In the genomic region with DNA sequence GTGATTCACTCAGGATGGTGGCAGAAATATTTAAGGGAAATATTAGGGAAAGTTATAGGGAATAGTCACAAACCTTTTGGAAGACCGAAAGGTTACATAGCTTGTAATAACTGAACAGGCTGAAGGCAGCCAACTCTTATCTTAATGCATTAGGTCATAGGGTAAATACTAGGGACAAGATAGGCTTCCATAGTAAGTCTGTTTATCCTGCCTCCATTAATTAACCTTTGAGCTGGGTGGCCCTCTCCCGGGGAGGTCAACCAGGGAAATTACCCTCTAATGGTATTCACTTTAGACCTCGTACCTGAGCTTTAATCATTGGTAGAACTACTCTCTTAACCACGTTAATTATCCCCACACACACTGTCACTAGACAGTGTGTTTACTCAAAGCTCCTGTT, we compare ENCODE assay signal across 28 cellular contexts.
"Had no signal": no experiment of that assay in that cellular context is flagged by ENCODE, and none has a peak within 500 bp of the region (broad histone marks: within the 10 kb centered on the region; RNA-seq: fewer than 3 reads in every experiment).

No MANE protein-coding gene starts in this region.

- H3K9me3 ChIP-seq: left lung, neutrophil, right atrium auricular region, right lobe of liver, stomach, testis, thyroid gland, transverse colon, upper lobe of left lung, vagina had no signal

- H3K27ac ChIP-seq: left lung, neural progenitor cell, neutrophil, parathyroid adenoma, right atrium auricular region, right lobe of liver, stomach, testis, thyroid gland, transverse colon, upper lobe of left lung, vagina had no signal

- H3K4me1 ChIP-seq: left lung, neural progenitor cell, parathyroid adenoma, right atrium auricular region, right lobe of liver, stomach, testis, thyroid gland, transverse colon, upper lobe of left lung, vagina had no signal

- ATAC-seq: left colon; left lung; natural killer cell; stimulated activated naive B cell treated with anti-CD40 and anti-IgM and Interleukin-4, amounts not matched to agents 10 μg/mL and 1 μg/mL and 100 μg/mL, for 72 hours; stimulated activated naive CD8-positive, alpha-beta T cell treated with anti-CD3 and anti-CD28 coated beads, Interleukin-15, Interleukin-2, amounts not matched to agents 100 U/mL and 50 U/mL, for 24 hours had no signal

- H3K4me1 Mint-ChIP-seq: mesothelial cell of epicardium; naive B cell; natural killer cell; nephron progenitor cell; neural progenitor cell; stimulated activated naive B cell treated with anti-CD40 and anti-IgM and Interleukin-4, amounts not matched to agents 10 μg/mL and 1 μg/mL and 100 μg/mL, for 72 hours had no signal

- H3K9me3 Mint-ChIP-seq: mesothelial cell of epicardium, nephron progenitor cell, neural progenitor cell had no signal

- H3K9ac ChIP-seq: neural progenitor cell, parathyroid adenoma had no signal

- H3K4me3 ChIP-seq: left lung, lung, neural progenitor cell, right atrium auricular region, right lobe of liver, stomach, testis, thyroid gland, transverse colon, upper lobe of left lung, vagina had no signal

- H3K4me2 ChIP-seq: neural progenitor cell had no signal

- DNase-seq: hippocampal formation; kidney; left colon; left lung; mesendoderm; naive B cell; natural killer cell; nephron progenitor cell; occipital lobe; right lobe of liver; stimulated activated CD4-positive, alpha-beta T cell treated with anti-CD3 and anti-CD28 coated beads, Interleukin-12 subunit alpha, Interleukin-12 subunit beta, amount 100 ng/mL, for 4 hours; stimulated activated CD4-positive, alpha-beta T cell treated with anti-CD3 and anti-CD28 coated beads, Interleukin-15, amount 100 ng/mL, for 24 hours; stimulated activated CD4-positive, alpha-beta T cell treated with anti-CD3 and anti-CD28 coated beads, Interleukin-2, amount 100 ng/mL, for 24 hours; stimulated activated CD4-positive, alpha-beta T cell treated with anti-CD3 and anti-CD28 coated beads, Interleukin-4, amount 100 ng/mL, for 1 hour; stimulated activated naive B cell treated with anti-CD40 and anti-IgM and Interleukin-4, amounts not matched to agents 10 μg/mL and 1 μg/mL and 100 μg/mL, for 72 hours; stimulated activated naive CD8-positive, alpha-beta T cell treated with anti-CD3 and anti-CD28 coated beads, Interleukin-15, Interleukin-2, amounts not matched to agents 100 U/mL and 50 U/mL, for 24 hours; stomach; testis; thyroid gland; transverse colon; upper lobe of left lung had no signal

- H3K36me3 Mint-ChIP-seq: mesothelial cell of epicardium; naive B cell; natural killer cell; neural progenitor cell; stimulated activated naive B cell treated with anti-CD40 and anti-IgM and Interleukin-4, amounts not matched to agents 10 μg/mL and 1 μg/mL and 100 μg/mL, for 72 hours had no signal

- H3K27me3 Mint-ChIP-seq: naive B cell; stimulated activated naive B cell treated with anti-CD40 and anti-IgM and Interleukin-4, amounts not matched to agents 10 μg/mL and 1 μg/mL and 100 μg/mL, for 72 hours had no signal

- H3K27ac Mint-ChIP-seq: mesothelial cell of epicardium; naive B cell; natural killer cell; nephron progenitor cell; neural progenitor cell; stimulated activated naive B cell treated with anti-CD40 and anti-IgM and Interleukin-4, amounts not matched to agents 10 μg/mL and 1 μg/mL and 100 μg/mL, for 72 hours had no signal

- H3K27me3 ChIP-seq: left lung, neural progenitor cell, neutrophil, right atrium auricular region, right lobe of liver, stomach, testis, thyroid gland, transverse colon, upper lobe of left lung, vagina had no signal

- H2AFZ ChIP-seq: neural progenitor cell, parathyroid adenoma had no signal

- H3K36me3 ChIP-seq: left lung, neural progenitor cell, neutrophil, right atrium auricular region, right lobe of liver, stomach, thyroid gland, transverse colon, upper lobe of left lung, vagina had no signal

- H3K79me2 ChIP-seq: parathyroid adenoma had no signal

- H3K4me3 Mint-ChIP-seq: mesothelial cell of epicardium; naive B cell; natural killer cell; nephron progenitor cell; neural progenitor cell; stimulated activated naive B cell treated with anti-CD40 and anti-IgM and Interleukin-4, amounts not matched to agents 10 μg/mL and 1 μg/mL and 100 μg/mL, for 72 hours had no signal
